Comparison of ENCODE assay signal across 20 cellular contexts in genomic region chr2:210318891-210319290, GRCh38. TPM values are rescaled to one million over a fixed set of nuclear protein-coding genes. Genes with fewer than 3 reads are reported as not detected.
"Had no signal": no experiment of that assay in that cellular context is flagged by ENCODE, and none has a peak within 500 bp of the region (broad histone marks: within the 10 kb centered on the region; RNA-seq: fewer than 3 reads in every experiment).

No MANE protein-coding gene starts in this region.

- H3K27ac ChIP-seq: ascending aorta, colonic mucosa, esophagus squamous epithelium, lower lobe of right lung, pancreas, tibial artery, vagina had no signal

- H3K4me1 ChIP-seq: ascending aorta, colonic mucosa, esophagus squamous epithelium, lower lobe of right lung, pancreas, tibial artery, vagina had no signal

- ATAC-seq: lower lobe of right lung; pancreas; stimulated activated naive B cell treated with anti-CD40 and anti-IgM and Interleukin-4, amounts not matched to agents 10 μg/mL and 1 μg/mL and 100 μg/mL, for 72 hours had no signal

- H3K27ac Mint-ChIP-seq: activated B cell treated with CpG ODN at 0.5 μM for 24 hours; naive B cell; stimulated activated naive B cell treated with anti-CD40 and anti-IgM and Interleukin-4, amounts not matched to agents 10 μg/mL and 1 μg/mL and 100 μg/mL, for 72 hours had no signal

- H3K27me3 ChIP-seq: ascending aorta, colonic mucosa, esophagus squamous epithelium, pancreas, tibial artery, vagina had no signal

- H3K36me3 ChIP-seq: ascending aorta, colonic mucosa, esophagus squamous epithelium, lower lobe of right lung, pancreas, tibial artery, vagina had no signal

- H3K4me1 Mint-ChIP-seq: activated B cell treated with CpG ODN at 0.5 μM for 24 hours; naive B cell; stimulated activated naive B cell treated with anti-CD40 and anti-IgM and Interleukin-4, amounts not matched to agents 10 μg/mL and 1 μg/mL and 100 μg/mL, for 72 hours had no signal

- H3K36me3 Mint-ChIP-seq: naive B cell; stimulated activated naive B cell treated with anti-CD40 and anti-IgM and Interleukin-4, amounts not matched to agents 10 μg/mL and 1 μg/mL and 100 μg/mL, for 72 hours had no signal

- H3K4me3 Mint-ChIP-seq: activated B cell treated with CpG ODN at 0.5 μM for 24 hours; naive B cell; stimulated activated naive B cell treated with anti-CD40 and anti-IgM and Interleukin-4, amounts not matched to agents 10 μg/mL and 1 μg/mL and 100 μg/mL, for 72 hours had no signal

- H3K4me3 ChIP-seq: ascending aorta, colonic mucosa, esophagus squamous epithelium, lower lobe of right lung, pancreas, tibial artery, vagina had no signal

- H3K27me3 Mint-ChIP-seq: activated B cell treated with CpG ODN at 0.5 μM for 24 hours; naive B cell; stimulated activated naive B cell treated with anti-CD40 and anti-IgM and Interleukin-4, amounts not matched to agents 10 μg/mL and 1 μg/mL and 100 μg/mL, for 72 hours had no signal

- H3K9me3 ChIP-seq: ascending aorta, colonic mucosa, esophagus squamous epithelium, lower lobe of right lung, pancreas, tibial artery, vagina had no signal

- H3K9me3 Mint-ChIP-seq: activated B cell treated with CpG ODN at 0.5 μM for 24 hours; stimulated activated naive B cell treated with anti-CD40 and anti-IgM and Interleukin-4, amounts not matched to agents 10 μg/mL and 1 μg/mL and 100 μg/mL, for 72 hours had no signal

- DNase-seq: activated B cell treated with CpG ODN at 0.5 μM for 24 hours; activated naive CD4-positive, alpha-beta T cell treated with Interleukin-2 at 50 U/mL for 16 hours; activated T-cell treated with anti-CD3 and anti-CD28 coated beads for 4 hours; colonic mucosa; esophagus squamous epithelium; glutamatergic neuron; hypothalamus; lower lobe of right lung; midbrain; naive B cell; pancreas; stimulated activated CD4-positive, alpha-beta T cell treated with anti-CD3 and anti-CD28 coated beads, Interleukin-15, amount 100 ng/mL, for 24 hours; stimulated activated CD4-positive, alpha-beta T cell treated with anti-CD3 and anti-CD28 coated beads, Interleukin-4, amount 100 ng/mL, for 1 hour; stimulated activated naive B cell treated with anti-CD40 and anti-IgM and Interleukin-4, amounts not matched to agents 10 μg/mL and 1 μg/mL and 100 μg/mL, for 72 hours; T-helper 2 cell; tibial artery had no signal

RNA-seq across cellular contexts. Expression of gene MYL1, which starts 3.9 kb away (rescaled TPM):
- total RNA-seq: activated B cell treated with CpG ODN at 0.5 μM for 24 hours, ascending aorta, colonic mucosa, endothelial cell of umbilical vein, esophagus squamous epithelium, fibroblast of villous mesenchyme, lower lobe of right lung, pancreas, vagina had no signal
- polyA plus RNA-seq: endothelial cell of umbilical vein had no signal
